ENCODE assay signal across 30 cellular contexts in genomic region chr7:146053492-146053891, GRCh38.
"Had no signal": no experiment of that assay in that cellular context is flagged by ENCODE, and none has a peak within 500 bp of the region (broad histone marks: within the 10 kb centered on the region; RNA-seq: fewer than 3 reads in every experiment).

No MANE protein-coding gene starts in this region.

- H3K27ac Mint-ChIP-seq: activated B cell treated with CpG ODN at 0.5 μM for 24 hours; activated CD8-positive, alpha-beta T cell treated with anti-CD3 and anti-CD28 coated beads for 36 hours; activated naive CD4-positive, alpha-beta T cell treated with anti-CD3 and anti-CD28 coated beads, Interleukin-2, amount 50 U/mL, for 24 hours; activated naive CD8-positive, alpha-beta T cell treated with anti-CD3 and anti-CD28 coated beads, Interleukin-2, amount 50 U/mL, for 24 hours; activated T-helper 2 cell treated with anti-CD3 and anti-CD28 coated beads, Interferon-gamma antibody, Interleukin-2, Interleukin-4, amounts not matched to agents 10 μg/mL and 5 μg/mL and 100 μg/mL, durations not matched to agents 14 hours and 24 hours and 36 hours; memory B cell; naive thymus-derived CD4-positive, alpha-beta T cell; progenitor cell of endocrine pancreas; stimulated activated memory B cell treated with anti-CD40 and anti-IgM and Interleukin-4, amounts not matched to agents 10 μg/mL and 1 μg/mL and 100 μg/mL, for 72 hours had no signal

- H3K27me3 ChIP-seq: breast epithelium, gastrocnemius medialis, hepatocyte, ovary, stomach, suprapubic skin, tibial nerve had no signal

- H3K9me3 Mint-ChIP-seq: activated B cell treated with CpG ODN at 0.5 μM for 24 hours; memory B cell; stimulated activated memory B cell treated with anti-CD40 and anti-IgM and Interleukin-4, amounts not matched to agents 10 μg/mL and 1 μg/mL and 100 μg/mL, for 72 hours had no signal

- H3K36me3 ChIP-seq: breast epithelium, gastrocnemius medialis, ovary, stomach, suprapubic skin, tibial nerve had no signal

- ATAC-seq: activated CD8-positive, alpha-beta T cell treated with anti-CD3 and anti-CD28 coated beads for 36 hours; activated naive CD8-positive, alpha-beta T cell treated with anti-CD3 and anti-CD28 coated beads, Interleukin-2, amount 50 U/mL, for 24 hours; gastrocnemius medialis; left colon; naive thymus-derived CD4-positive, alpha-beta T cell; sciatic nerve; stimulated activated memory B cell treated with anti-CD40 and anti-IgM and Interleukin-4, amounts not matched to agents 10 μg/mL and 1 μg/mL and 100 μg/mL, for 72 hours had no signal

- H3K4me3 ChIP-seq: breast epithelium, gastrocnemius medialis, hepatocyte, ovary, skin epidermis, stomach, suprapubic skin, tibial nerve had no signal

- H3K4me1 Mint-ChIP-seq: activated B cell treated with CpG ODN at 0.5 μM for 24 hours; activated naive CD4-positive, alpha-beta T cell treated with anti-CD3 and anti-CD28 coated beads, Interleukin-2, amount 50 U/mL, for 24 hours; activated naive CD8-positive, alpha-beta T cell treated with anti-CD3 and anti-CD28 coated beads, Interleukin-2, amount 50 U/mL, for 24 hours; central memory CD8-positive, alpha-beta T cell; memory B cell; naive thymus-derived CD4-positive, alpha-beta T cell; stimulated activated memory B cell treated with anti-CD40 and anti-IgM and Interleukin-4, amounts not matched to agents 10 μg/mL and 1 μg/mL and 100 μg/mL, for 72 hours had no signal

- H3K4me3 Mint-ChIP-seq: activated B cell treated with CpG ODN at 0.5 μM for 24 hours; activated CD8-positive, alpha-beta T cell treated with anti-CD3 and anti-CD28 coated beads for 36 hours; activated naive CD4-positive, alpha-beta T cell treated with anti-CD3 and anti-CD28 coated beads, Interleukin-2, amount 50 U/mL, for 24 hours; activated naive CD8-positive, alpha-beta T cell treated with anti-CD3 and anti-CD28 coated beads, Interleukin-2, amount 50 U/mL, for 24 hours; central memory CD8-positive, alpha-beta T cell; memory B cell; naive thymus-derived CD4-positive, alpha-beta T cell; stimulated activated memory B cell treated with anti-CD40 and anti-IgM and Interleukin-4, amounts not matched to agents 10 μg/mL and 1 μg/mL and 100 μg/mL, for 72 hours had no signal

- H3K9me3 ChIP-seq: breast epithelium, gastrocnemius medialis, ovary, suprapubic skin, tibial nerve had no signal

- H3K36me3 Mint-ChIP-seq: activated naive CD4-positive, alpha-beta T cell treated with anti-CD3 and anti-CD28 coated beads, Interleukin-2, amount 50 U/mL, for 24 hours; memory B cell; naive thymus-derived CD4-positive, alpha-beta T cell; stimulated activated memory B cell treated with anti-CD40 and anti-IgM and Interleukin-4, amounts not matched to agents 10 μg/mL and 1 μg/mL and 100 μg/mL, for 72 hours had no signal

- H3K27me3 Mint-ChIP-seq: activated B cell treated with CpG ODN at 0.5 μM for 24 hours; activated CD8-positive, alpha-beta T cell treated with anti-CD3 and anti-CD28 coated beads for 36 hours; activated naive CD4-positive, alpha-beta T cell treated with anti-CD3 and anti-CD28 coated beads, Interleukin-2, amount 50 U/mL, for 24 hours; activated naive CD8-positive, alpha-beta T cell treated with anti-CD3 and anti-CD28 coated beads, Interleukin-2, amount 50 U/mL, for 24 hours; central memory CD8-positive, alpha-beta T cell; naive thymus-derived CD4-positive, alpha-beta T cell; progenitor cell of endocrine pancreas; stimulated activated memory B cell treated with anti-CD40 and anti-IgM and Interleukin-4, amounts not matched to agents 10 μg/mL and 1 μg/mL and 100 μg/mL, for 72 hours had no signal

- DNase-seq: activated B cell treated with CpG ODN at 0.5 μM for 24 hours; activated CD4-positive, alpha-beta T cell treated with anti-CD3 and anti-CD28 coated beads, Interleukin-2, amount 50 U/mL, for 1 hour; activated CD8-positive, alpha-beta T cell treated with anti-CD3 and anti-CD28 coated beads for 36 hours; activated naive CD8-positive, alpha-beta T cell treated with anti-CD3 and anti-CD28 coated beads, Interleukin-2, amount 50 U/mL, for 24 hours; activated T-cell treated with anti-CD3 and anti-CD28 coated beads, Interleukin-2, amount 50 U/mL, for 48 hours; amygdala; dermis blood vessel endothelial cell; effector CD8-positive, alpha-beta T cell; gastrocnemius medialis; left colon; midbrain; naive thymus-derived CD4-positive, alpha-beta T cell; ovary; stimulated activated CD4-positive, alpha-beta T cell treated with anti-CD3 and anti-CD28 coated beads, Interleukin-12 subunit alpha, Interleukin-12 subunit beta, amount 100 ng/mL, for 4 hours; stimulated activated CD4-positive, alpha-beta T cell treated with anti-CD3 and anti-CD28 coated beads, Interleukin-4, amount 100 ng/mL, for 4 hours; stimulated activated CD8-positive, alpha-beta memory T cell treated with anti-CD3 and anti-CD28 coated beads, Interleukin-4, amount 100 ng/mL, for 48 hours; stomach; T-helper 2 cell had no signal
